ENCODE assay signal across 1 cellular context in genomic region chr1:211337430-211338227, GRCh38.
TF ChIP-seq lines count a peak whose summit lies in the region.

No MANE protein-coding gene starts in this region.

TF ChIP-seq in H1, 55 proteins besides CTCF, POLR2A, EP300 and RAD21:
- TF ChIP-seq CHD1 (IDR thresholded peaks at IDR 0.05; ENCODE audit: low read depth, low read length): no peak
